Comparison of ENCODE assay signal across 8 cellular contexts in the genomic region with DNA sequence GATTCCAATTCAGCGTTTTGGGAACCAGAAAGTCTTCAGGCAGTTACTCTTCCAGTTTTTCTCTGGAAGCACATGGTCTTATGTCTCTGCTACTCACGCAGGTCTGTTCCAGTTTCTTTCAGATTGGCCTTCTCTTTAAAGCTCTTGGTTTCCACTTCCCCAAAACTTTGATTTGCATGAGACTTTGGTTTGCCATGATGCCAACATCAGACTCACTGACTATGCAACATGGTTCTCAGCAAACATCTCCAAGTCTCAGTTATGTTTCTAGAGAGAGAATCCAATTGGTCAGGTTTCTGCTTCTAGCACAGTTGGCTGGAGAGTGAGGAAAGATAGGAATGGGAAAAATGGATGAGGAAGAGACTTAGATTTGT. TPM values are rescaled to one million over a fixed set of nuclear protein-coding genes. Genes with fewer than 3 reads are reported as not detected.
DNase-seq lines count a peak whose midpoint lies in the region; ATAC-seq and TF ChIP-seq lines count a peak whose summit lies in the region.

No MANE protein-coding gene starts in this region.

- peaks cover 56% of the 10 kb centered on the region for H3K4me1 Mint-ChIP-seq in activated CD8-positive, alpha-beta memory T cell treated with anti-CD3 and anti-CD28 coated beads, Interleukin-2, amount 10 ng/mL, durations not matched to agents 7 days and 5 days
- H3K4me1 Mint-ChIP-seq in nephron: peaks cover 45% of the 10 kb centered on the region

- ATAC-seq in activated CD8-positive, alpha-beta memory T cell treated with anti-CD3 and anti-CD28 coated beads, Interleukin-2, amount 10 ng/mL, durations not matched to agents 7 days and 5 days: no peak
- peak; percentile 40 for ATAC-seq in GM21786 (IDR thresholded peaks at IDR 0.05; ENCODE audit: unreplicated experiment)
- no peak for ATAC-seq in HG02588 (IDR thresholded peaks at IDR 0.05; ENCODE audit: unreplicated experiment)
- ATAC-seq in GM19324 (IDR thresholded peaks at IDR 0.05; ENCODE audit: low FRiP score, unreplicated experiment): no peak

- no peaks in the 10 kb centered on the region for H3K9me3 Mint-ChIP-seq in activated CD8-positive, alpha-beta memory T cell treated with anti-CD3 and anti-CD28 coated beads, Interleukin-2, amount 10 ng/mL, durations not matched to agents 7 days and 5 days (ENCODE audit: low read depth)
- peaks cover 12% of the 10 kb centered on the region for H3K9me3 Mint-ChIP-seq in nephron

- peak overlapping the region; percentile 41 for H3K27ac Mint-ChIP-seq in activated CD8-positive, alpha-beta memory T cell treated with anti-CD3 and anti-CD28 coated beads, Interleukin-2, amount 10 ng/mL, durations not matched to agents 7 days and 5 days
- peak overlapping the region; percentile 4 to 23 (median 16) for H3K27ac Mint-ChIP-seq in nephron

- peaks cover 26% of the 10 kb centered on the region for H3K36me3 Mint-ChIP-seq in activated CD8-positive, alpha-beta memory T cell treated with anti-CD3 and anti-CD28 coated beads, Interleukin-2, amount 10 ng/mL, durations not matched to agents 7 days and 5 days
- H3K36me3 Mint-ChIP-seq in nephron (ENCODE audit: low read depth): peaks cover 11% of the 10 kb centered on the region

- no peak for TF ChIP-seq CTCF in nephron (IDR thresholded peaks at IDR 0.05; ENCODE audit: unreplicated experiment in 3 of 3)

- no peaks in the 10 kb centered on the region for H3K27me3 Mint-ChIP-seq in activated CD8-positive, alpha-beta memory T cell treated with anti-CD3 and anti-CD28 coated beads, Interleukin-2, amount 10 ng/mL, durations not matched to agents 7 days and 5 days
- no peaks in the 10 kb centered on the region for H3K27me3 Mint-ChIP-seq in nephron (ENCODE audit: low read depth)

- CTCF ChIA-PET in activated CD8-positive, alpha-beta memory T cell treated with anti-CD3 and anti-CD28 coated beads, Interleukin-2, amount 10 ng/mL, durations not matched to agents 7 days and 5 days (lab: Charles Lee): no interaction called here

- peak overlapping the region; percentile 29 for H3K4me3 Mint-ChIP-seq in activated CD8-positive, alpha-beta memory T cell treated with anti-CD3 and anti-CD28 coated beads, Interleukin-2, amount 10 ng/mL, durations not matched to agents 7 days and 5 days
- peak overlapping the region in 2 of 3 experiments; percentile 41 to 45 for H3K4me3 Mint-ChIP-seq in nephron

- DNase-seq in activated CD8-positive, alpha-beta memory T cell treated with anti-CD3 and anti-CD28 coated beads, Interleukin-2, amount 10 ng/mL, durations not matched to agents 7 days and 5 days: no peak
- no peak for DNase-seq in activated CD8-positive, alpha-beta memory T cell treated with anti-CD3 and anti-CD28 coated beads for 24 hours
- DNase-seq in NOMO-1 treated with DMSO at 0.1 percent for 48 hours (lab: John Stamatoyannopoulos, UW; ENCODE audit: unreplicated experiment) (peak; percentile 71), 8988T (no peak)

RNA-seq across cellular contexts. Expression of a gene that starts 3.1 kb away (rescaled TPM):
- 10 to 100 TPM; 23.0 to 34.4 TPM for total RNA-seq in activated CD8-positive, alpha-beta memory T cell treated with anti-CD3 and anti-CD28 coated beads, Interleukin-2, amount 10 ng/mL, durations not matched to agents 7 days and 5 days
